In the genomic region with DNA sequence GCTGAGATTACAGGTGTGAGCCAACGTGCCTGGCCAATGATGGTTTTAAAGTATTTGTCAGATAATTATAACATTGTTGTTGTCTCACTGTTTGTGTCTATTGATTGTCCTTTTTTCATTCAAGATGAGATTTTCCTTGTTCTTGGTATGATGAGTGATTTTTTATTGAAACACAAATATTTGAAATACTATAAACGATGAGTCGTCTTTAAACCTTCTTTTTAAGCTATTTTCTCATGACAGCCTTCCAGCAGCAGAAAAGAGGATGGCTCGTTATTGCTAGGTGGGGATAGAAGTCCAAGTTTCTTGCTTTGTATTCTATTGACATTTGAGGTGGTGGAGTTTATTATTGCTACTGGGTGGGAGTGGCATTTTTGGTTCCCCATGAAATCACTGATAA, we compare ENCODE assay signal across 8 cellular contexts.
"Had no signal": no experiment of that assay in that cellular context is flagged by ENCODE, and none has a peak within 500 bp of the region (broad histone marks: within the 10 kb centered on the region; RNA-seq: fewer than 3 reads in every experiment).

No MANE protein-coding gene starts in this region.

- H3K9ac ChIP-seq: KMS-11 had no signal

- DNase-seq: IMR-90, KBM-7, KG1 had no signal

- H3K4me2 ChIP-seq: KMS-11 had no signal

- ATAC-seq: HepG2, K562 had no signal

- FAIRE-seq: HepG2, HTR-8/SVneo, K562 had no signal

- H3K27ac ChIP-seq: HL-60, KMS-11 had no signal

- H3K4me3 ChIP-seq: K562 had no signal
